8 cellular contexts compared by ENCODE assay signal in the genomic region with DNA sequence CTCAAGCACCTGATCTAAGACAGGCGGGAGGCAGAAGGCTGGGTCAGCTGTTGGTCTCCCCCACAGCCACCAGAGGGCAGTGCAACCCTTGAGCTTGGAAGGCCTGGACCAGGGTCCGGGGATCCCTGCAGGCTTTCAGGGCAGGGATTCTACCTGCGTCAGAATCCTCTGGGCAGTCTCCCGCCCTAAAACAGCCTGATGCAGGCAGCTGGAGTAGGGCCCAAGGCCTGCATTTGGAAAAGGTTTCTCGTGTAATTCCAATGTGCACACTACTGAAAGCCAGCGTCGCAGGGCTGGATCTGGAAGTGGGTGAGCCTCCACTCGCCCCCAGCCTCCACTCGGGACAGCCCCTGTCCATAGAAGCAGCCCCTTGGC. TPM values are rescaled to one million over a fixed set of nuclear protein-coding genes. Genes with fewer than 3 reads are reported as not detected.
DNase-seq lines count a peak whose midpoint lies in the region; ATAC-seq lines count a peak whose summit lies in the region.

No MANE protein-coding gene starts in this region.

- H3K4me3 Mint-ChIP-seq in central memory CD8-positive, alpha-beta T cell, result no peak overlapping the region

- intact Hi-C loops in left colon (cut with DNase I, micrococcal nuclease), result no loop called here

- peak overlapping the region; percentile 88 for H3K27ac Mint-ChIP-seq in central memory CD8-positive, alpha-beta T cell (ENCODE audit: low read depth)

- DNase-seq in CD1c-positive myeloid dendritic cell (ENCODE audit: extremely low spot score) (peak; percentile 70), NCI-H2107 treated with DMSO at 0.1 percent for 48 hours (lab: John Stamatoyannopoulos, UW; ENCODE audit: unreplicated experiment) (peak; percentile 4), left colon (peak; percentile 39 to 67)
- DNase-seq in activated CD4-positive, CD25-positive, alpha-beta regulatory T cell treated with anti-CD3 and anti-CD28 coated beads, Interleukin-2, amount 50 U/mL, for 72 hours, result peak; percentile 76
- DNase-seq in central memory CD8-positive, alpha-beta T cell (ENCODE audit: low spot score in 2 of 2), result peak; percentile 50 to 54
- DNase-seq in stimulated activated CD4-positive, alpha-beta T cell treated with anti-CD3 and anti-CD28 coated beads, TNF-alpha, amount 100 ng/mL, for 24 hours (ENCODE audit: low read depth in 3 of 3), result peak; percentile 43 to 69 (median 59)

- peaks cover 14% of the 10 kb centered on the region for H3K4me1 Mint-ChIP-seq in central memory CD8-positive, alpha-beta T cell

- ATAC-seq in GM21723 (IDR thresholded peaks at IDR 0.05; ENCODE audit: unreplicated experiment), result peak; percentile 71
- peak; percentile 58 for ATAC-seq in central memory CD8-positive, alpha-beta T cell (replicated peaks; ENCODE audit: extremely low read depth, poor library complexity, severe bottlenecking)
- ATAC-seq in left colon, result peak; percentile 82
- no peak for ATAC-seq in HG03520 (IDR thresholded peaks at IDR 0.05; ENCODE audit: unreplicated experiment)

- H3K9me3 Mint-ChIP-seq in central memory CD8-positive, alpha-beta T cell, result no peaks in the 10 kb centered on the region

- H3K27me3 Mint-ChIP-seq in central memory CD8-positive, alpha-beta T cell, result no peaks in the 10 kb centered on the region

- H3K36me3 Mint-ChIP-seq in central memory CD8-positive, alpha-beta T cell (ENCODE audit: insufficient read depth), result peaks cover 19% of the 10 kb centered on the region

RNA-seq across cellular contexts. Expression of a gene that starts 31.8 kb away (rescaled TPM):
- 10 to 100 TPM; 26.5 to 33.2 TPM for total RNA-seq in left colon

Comparison
In these comparisons a context has a peak if more than half of its experiments do, and no peak if none do; other contexts are left out.
1. DNase-seq: peak in every context shown above with its lines; median percentile 76 in activated CD4-positive, CD25-positive, alpha-beta regulatory T cell treated with anti-CD3 and anti-CD28 coated beads, Interleukin-2, amount 50 U/mL, for 72 hours; 70 in CD1c-positive myeloid dendritic cell; 59 in stimulated activated CD4-positive, alpha-beta T cell treated with anti-CD3 and anti-CD28 coated beads, TNF-alpha, amount 100 ng/mL, for 24 hours; 53 in left colon; 52 in central memory CD8-positive, alpha-beta T cell; 4 in NCI-H2107 treated with DMSO at 0.1 percent for 48 hours.